Comparison of ENCODE assay signal across 9 cellular contexts in genomic region chr7:46145412-46145811, GRCh38.
DNase-seq lines count a peak whose midpoint lies in the region; ATAC-seq, FAIRE-seq and TF ChIP-seq lines count a peak whose summit lies in the region.
"Had no signal": no experiment of that assay in that cellular context is flagged by ENCODE, and none has a peak within 500 bp of the region (broad histone marks: within the 10 kb centered on the region; RNA-seq: fewer than 3 reads in every experiment).

No MANE protein-coding gene starts in this region.

- WGBS in neuronal stem cell (ENCODE audit: extremely low coverage in 2 of 2, insufficient read length in 2 of 2, insufficient replicate concordance in 1 of 2), 2 donors = no CpG with 5 or more reads among the region's 2 CpGs

- no peak overlapping the region for H2AK5ac ChIP-seq in neuronal stem cell (ENCODE audit: low read depth, low read length)

- H3K23ac ChIP-seq in neuronal stem cell (ENCODE audit: low read depth, low read length, poor library complexity) = no peak overlapping the region

- H3K14ac ChIP-seq in neuronal stem cell (ENCODE audit: low read length) = no peak overlapping the region

- intact Hi-C loops in posterior cingulate gyrus (cut with DNase I) = no loop called here

- no peak overlapping the region for H2BK15ac ChIP-seq in neuronal stem cell (ENCODE audit: low read length)

- no peak overlapping the region for H3K4me2 ChIP-seq in neuronal stem cell (ENCODE audit: insufficient read depth, low read length, poor library complexity, severe bottlenecking)

- H3K27ac ChIP-seq in neuronal stem cell (replicated peaks; ENCODE audit: low read length) (no peak overlapping the region), caudate nucleus (ENCODE audit: low read depth, low read length) (no peak overlapping the region)

- H4K8ac ChIP-seq in neuronal stem cell (ENCODE audit: low read depth, low read length) = no peak overlapping the region

- no peak overlapping the region for H3K4ac ChIP-seq in neuronal stem cell (ENCODE audit: low read length)

- H3K4me1 ChIP-seq in neuronal stem cell (ENCODE audit: control insufficient read depth in 2 of 2, insufficient read depth in 1 of 2, low read depth in 1 of 2, low read length in 2 of 2) = peaks cover 4 to 9% of the 10 kb centered on the region in 2 donors

- peak; percentile 100 for DNase-seq in EH (ENCODE audit: low read depth)
- DNase-seq in RCC 7860 (ENCODE audit: low spot score) = peak; percentile 100
- DNase-seq in fibroblast of pulmonary artery (ENCODE audit: low read depth) = peak; percentile 98
- DNase-seq in neuronal stem cell (ENCODE audit: low spot score) = peak; percentile 46
- DNase-seq in caudate nucleus (lab: John Stamatoyannopoulos, UW) = no peak
- DNase-seq in posterior cingulate gyrus = no peak
- DNase-seq in stimulated activated naive CD4-positive, alpha-beta T cell treated with Interleukin-2 at 50 U/mL for 16 hours (lab: John Stamatoyannopoulos, UW) = no peak
- DNase-seq: amygdala had no signal

- no peak overlapping the region for H3K18ac ChIP-seq in neuronal stem cell (ENCODE audit: low read length)

- H2BK120ac ChIP-seq in neuronal stem cell (ENCODE audit: low read depth, low read length) = no peak overlapping the region

- ATAC-seq in HG02610 (IDR thresholded peaks at IDR 0.05; ENCODE audit: unreplicated experiment) = no peak

- H3K36me3 ChIP-seq in neuronal stem cell (replicated peaks in 1 of 2; ENCODE audit: control insufficient read depth in 2 of 2, insufficient read depth in 2 of 2, low read length in 2 of 2) = no peaks in the 10 kb centered on the region

- no peaks in the 10 kb centered on the region for H3K79me1 ChIP-seq in neuronal stem cell (ENCODE audit: low read depth, low read length)

- H3K27me3 ChIP-seq in neuronal stem cell (ENCODE audit: control insufficient read depth in 3 of 3, insufficient read depth in 3 of 3, low read depth in 1 of 3, low read length in 3 of 3) = no peaks in the 10 kb centered on the region

- peak overlapping the region; percentile 8 for H2AFZ ChIP-seq in neuronal stem cell (ENCODE audit: low read length)

- H3K4me3 ChIP-seq in fibroblast of pulmonary artery (replicated peaks; ENCODE audit: low read depth, low read length) (no peak overlapping the region), neuronal stem cell (ENCODE audit: low read length in 2 of 2) (no peak overlapping the region)

- FAIRE-seq in RCC 7860 (lab: Jason Lieb, UNC) = peak; percentile 98

- H3K9me3 ChIP-seq in neuronal stem cell (replicated peaks in 1 of 2; ENCODE audit: control insufficient read depth in 2 of 2, insufficient read depth in 1 of 2, low read depth in 1 of 2, low read length in 2 of 2) = peaks cover 0 to 4% of the 10 kb centered on the region in 2 donors

- H2BK12ac ChIP-seq in neuronal stem cell (ENCODE audit: low read length) = no peak overlapping the region

- no peak overlapping the region for H3K9ac ChIP-seq in neuronal stem cell (ENCODE audit: low read depth, low read length, poor library complexity)

- no peak overlapping the region for H2BK5ac ChIP-seq in neuronal stem cell (ENCODE audit: low read length)

- H4K91ac ChIP-seq in neuronal stem cell (ENCODE audit: low read depth, low read length, poor library complexity) = no peak overlapping the region

- no peak for TF ChIP-seq CTCF in fibroblast of pulmonary artery (IDR thresholded peaks at IDR 0.05; ENCODE audit: low read length, missing control alignments)

Comparison
In these comparisons a context has a peak if more than half of its experiments do, and no peak if none do; other contexts are left out.
1. DNase-seq: peak in EH (single experiment), RCC 7860 (single experiment), fibroblast of pulmonary artery (single experiment) and neuronal stem cell (single experiment); none in caudate nucleus (0 of 61), posterior cingulate gyrus (0 of 10) and stimulated activated naive CD4-positive, alpha-beta T cell treated with Interleukin-2 at 50 U/mL for 16 hours (single experiment).